ENCODE assay signal across 10 cellular contexts in genomic region chr3:134903840-134904239, GRCh38.
A peak's percentile ranks its signal among the peaks of the same experiment; 100 is the strongest.
DNase-seq lines count a peak whose midpoint lies in the region; ATAC-seq and TF ChIP-seq lines count a peak whose summit lies in the region.
"Had no signal": no experiment of that assay in that cellular context is flagged by ENCODE, and none has a peak within 500 bp of the region (broad histone marks: within the 10 kb centered on the region; RNA-seq: fewer than 3 reads in every experiment).

No MANE protein-coding gene starts in this region.

- no peak overlapping the region for H3K4me3 ChIP-seq in effector memory CD4-positive, alpha-beta T cell (ENCODE audit: insufficient read depth, low read depth, low read length, poor library complexity, severe bottlenecking)
- H3K4me3 ChIP-seq: left lung had no signal

- no peaks in the 10 kb centered on the region for H3K4me1 ChIP-seq in effector memory CD4-positive, alpha-beta T cell (ENCODE audit: control insufficient read depth, insufficient read depth, low read length, poor library complexity, severe bottlenecking)
- H3K4me1 ChIP-seq: foreskin keratinocyte, left lung had no signal

- H3K36me3 ChIP-seq in effector memory CD4-positive, alpha-beta T cell (ENCODE audit: control insufficient read depth, insufficient read depth, low read length), result no peaks in the 10 kb centered on the region
- H3K36me3 ChIP-seq: left lung had no signal

- no peak overlapping the region for H3K4me3 Mint-ChIP-seq in T-helper 2 cell treated with Interferon-gamma antibody and Interleukin-4, amounts not matched to agents 5 μg/mL and 100 μg/mL, for 36 hours

- TF ChIP-seq CTCF in GM13977 (IDR thresholded peaks at IDR 0.05; ENCODE audit: extremely low read depth, insufficient read depth, missing control alignments) (no peak), omental fat pad (IDR thresholded peaks at IDR 0.05) (no peak)

- no peaks in the 10 kb centered on the region for H3K27me3 ChIP-seq in effector memory CD4-positive, alpha-beta T cell (replicated peaks; ENCODE audit: control insufficient read depth, insufficient read depth, low read length, poor library complexity, severe bottlenecking)
- H3K27me3 ChIP-seq: foreskin keratinocyte, left lung had no signal

- peaks cover 18% of the 10 kb centered on the region for H3K27me3 Mint-ChIP-seq in T-helper 2 cell treated with Interferon-gamma antibody and Interleukin-4, amounts not matched to agents 5 μg/mL and 100 μg/mL, for 36 hours (ENCODE audit: low read depth)

- in situ Hi-C loops in GM13977 (cut with MboI; ENCODE audit: low pct_unique_long_range_greater_than_20kb, low sequenced_read_pairs, unreplicated experiment), result no loop called here

- DNase-seq in GM13977 (ENCODE audit: low spot score) (peak; percentile 34), NCI-H146 treated with DMSO at 0.1 percent for 48 hours (lab: John Stamatoyannopoulos, UW; ENCODE audit: unreplicated experiment) (peak; percentile 39), NCI-H524 treated with DMSO at 0.1 percent for 48 hours (lab: John Stamatoyannopoulos, UW) (no peak), omental fat pad (ENCODE audit: low spot score) (no peak)
- DNase-seq in effector memory CD4-positive, alpha-beta T cell, result no peak
- no peak for DNase-seq in T-helper 2 cell treated with Interferon-gamma antibody and Interleukin-4, amounts not matched to agents 5 μg/mL and 100 μg/mL, for 36 hours (ENCODE audit: low spot score)
- DNase-seq: foreskin keratinocyte, left lung had no signal

- ATAC-seq in GM19467 (IDR thresholded peaks at IDR 0.05; ENCODE audit: unreplicated experiment) (peak; percentile 23), HG02973 (IDR thresholded peaks at IDR 0.05; ENCODE audit: unreplicated experiment) (peak; percentile 17), omental fat pad (ENCODE audit: low FRiP score) (no peak)
- ATAC-seq: foreskin keratinocyte, left lung had no signal

- H3K36me3 Mint-ChIP-seq in T-helper 2 cell treated with Interferon-gamma antibody and Interleukin-4, amounts not matched to agents 5 μg/mL and 100 μg/mL, for 36 hours (ENCODE audit: low read depth), result no peaks in the 10 kb centered on the region

- no peaks in the 10 kb centered on the region for H3K9me3 ChIP-seq in effector memory CD4-positive, alpha-beta T cell (ENCODE audit: control insufficient read depth, low read length)
- H3K9me3 ChIP-seq: left lung had no signal

- no peak overlapping the region for H3K27ac Mint-ChIP-seq in T-helper 2 cell treated with Interferon-gamma antibody and Interleukin-4, amounts not matched to agents 5 μg/mL and 100 μg/mL, for 36 hours

- peaks cover 8% of the 10 kb centered on the region for H3K4me1 Mint-ChIP-seq in T-helper 2 cell treated with Interferon-gamma antibody and Interleukin-4, amounts not matched to agents 5 μg/mL and 100 μg/mL, for 36 hours (ENCODE audit: low read depth)

- H3K9me3 Mint-ChIP-seq in T-helper 2 cell treated with Interferon-gamma antibody and Interleukin-4, amounts not matched to agents 5 μg/mL and 100 μg/mL, for 36 hours, result no peaks in the 10 kb centered on the region

- no peak overlapping the region for H3K27ac ChIP-seq in effector memory CD4-positive, alpha-beta T cell (ENCODE audit: insufficient read depth, low read length, poor library complexity, severe bottlenecking)
- H3K27ac ChIP-seq: foreskin keratinocyte, left lung had no signal

Comparison
In these comparisons a context has a peak if more than half of its experiments do, and no peak if none do; other contexts are left out.
1. DNase-seq: peak in GM13977 (single experiment) and NCI-H146 treated with DMSO at 0.1 percent for 48 hours (single experiment); none in effector memory CD4-positive, alpha-beta T cell (0 of 3), NCI-H524 treated with DMSO at 0.1 percent for 48 hours (single experiment), T-helper 2 cell treated with Interferon-gamma antibody and Interleukin-4, amounts not matched to agents 5 μg/mL and 100 μg/mL, for 36 hours (single experiment) and omental fat pad (single experiment).